ENCODE assay signal across 1 cellular context in genomic region chr1:40266786-40267535, GRCh38.
TF ChIP-seq lines count a peak whose summit lies in the region.

No MANE protein-coding gene starts in this region.

TF ChIP-seq in IMR-90, 13 proteins besides CTCF, POLR2A, EP300 and RAD21:
- TF ChIP-seq RCOR1 (IDR thresholded peaks at IDR 0.05; ENCODE audit: insufficient replicate concordance, low read length) = no peak
- TF ChIP-seq MAFK (IDR thresholded peaks at IDR 0.05; ENCODE audit: low read depth, low read length) = no peak
- TF ChIP-seq, protein P1, sequence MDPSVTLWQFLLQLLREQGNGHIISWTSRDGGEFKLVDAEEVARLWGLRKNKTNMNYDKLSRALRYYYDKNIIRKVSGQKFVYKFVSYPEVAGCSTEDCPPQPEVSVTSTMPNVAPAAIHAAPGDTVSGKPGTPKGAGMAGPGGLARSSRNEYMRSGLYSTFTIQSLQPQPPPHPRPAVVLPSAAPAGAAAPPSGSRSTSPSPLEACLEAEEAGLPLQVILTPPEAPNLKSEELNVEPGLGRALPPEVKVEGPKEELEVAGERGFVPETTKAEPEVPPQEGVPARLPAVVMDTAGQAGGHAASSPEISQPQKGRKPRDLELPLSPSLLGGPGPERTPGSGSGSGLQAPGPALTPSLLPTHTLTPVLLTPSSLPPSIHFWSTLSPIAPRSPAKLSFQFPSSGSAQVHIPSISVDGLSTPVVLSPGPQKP (IDR thresholded peaks at IDR 0.05; ENCODE audit: borderline replicate concordance, low read depth, low read length) = no peak
- no peak for TF ChIP-seq MAZ (IDR thresholded peaks at IDR 0.05; ENCODE audit: borderline replicate concordance, low read depth, low read length)
- no peak for TF ChIP-seq BHLHE40 (IDR thresholded peaks at IDR 0.05; ENCODE audit: low read depth, low read length)
- TF ChIP-seq, protein P2, sequence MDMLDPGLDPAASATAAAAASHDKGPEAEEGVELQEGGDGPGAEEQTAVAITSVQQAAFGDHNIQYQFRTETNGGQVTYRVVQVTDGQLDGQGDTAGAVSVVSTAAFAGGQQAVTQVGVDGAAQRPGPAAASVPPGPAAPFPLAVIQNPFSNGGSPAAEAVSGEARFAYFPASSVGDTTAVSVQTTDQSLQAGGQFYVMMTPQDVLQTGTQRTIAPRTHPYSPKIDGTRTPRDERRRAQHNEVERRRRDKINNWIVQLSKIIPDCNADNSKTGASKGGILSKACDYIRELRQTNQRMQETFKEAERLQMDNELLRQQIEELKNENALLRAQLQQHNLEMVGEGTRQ (IDR thresholded peaks at IDR 0.05; ENCODE audit: low read depth, low read length) = no peak
- TF ChIP-seq SMC3 (IDR thresholded peaks at IDR 0.05; ENCODE audit: low read depth, low read length) = no peak
- TF ChIP-seq CHD1 (IDR thresholded peaks at IDR 0.05; ENCODE audit: low read depth, low read length) = no peak
- no peak for TF ChIP-seq NFE2L2 (IDR thresholded peaks at IDR 0.05; ENCODE audit: low read depth, low read length)
- TF ChIP-seq FOS (IDR thresholded peaks at IDR 0.05; ENCODE audit: low read depth, low read length) = no peak
- no peak for TF ChIP-seq RFX5 (IDR thresholded peaks at IDR 0.05; ENCODE audit: low read depth, low read length)
- TF ChIP-seq CEBPB (IDR thresholded peaks at IDR 0.05; ENCODE audit: low read depth, low read length) = no peak
- no peak for TF ChIP-seq MXI1 (IDR thresholded peaks at IDR 0.05; ENCODE audit: borderline replicate concordance, low read depth, low read length)
TF ChIP-seq in IMR-90: peak in this region for 0.
